23 cellular contexts compared by ENCODE assay signal in the genomic region with DNA sequence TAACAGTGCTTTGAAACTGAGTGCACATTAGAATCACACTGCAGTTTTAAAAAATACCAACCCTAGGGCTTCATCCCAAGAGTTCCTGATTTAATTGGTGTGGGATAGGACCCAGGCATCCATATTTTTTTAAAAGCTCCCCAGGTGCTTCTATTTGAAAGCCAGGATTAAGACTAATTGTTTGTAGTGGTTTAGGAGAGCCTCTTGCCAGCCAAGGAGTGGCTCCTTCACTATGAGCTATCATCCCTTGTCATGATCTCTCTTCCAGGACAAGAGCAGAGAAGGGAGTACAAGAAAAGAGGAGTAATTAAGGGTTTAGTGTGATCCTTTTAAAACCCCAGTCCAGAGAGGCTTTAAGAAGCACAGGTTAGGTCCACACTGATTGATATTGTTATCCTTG.
DNase-seq lines count a peak whose midpoint lies in the region; ATAC-seq lines count a peak whose summit lies in the region.
"Had no signal": no experiment of that assay in that cellular context is flagged by ENCODE, and none has a peak within 500 bp of the region (broad histone marks: within the 10 kb centered on the region; RNA-seq: fewer than 3 reads in every experiment).

No MANE protein-coding gene starts in this region.

- intact Hi-C loops in naive thymus-derived CD4-positive, alpha-beta T cell (cut with micrococcal nuclease): loop anchor here (5.0 to 10.0 kb wide), 3 partner anchors 85 to 358 kb away; no protein-coding TSS in a partner anchor

- H3K27me3 Mint-ChIP-seq in T-helper 17 cell: peaks cover 6% of the 10 kb centered on the region
- peaks cover 0 to 5% (median 0%) of the 10 kb centered on the region in 5 donors for H3K27me3 Mint-ChIP-seq in naive thymus-derived CD4-positive, alpha-beta T cell
- H3K27me3 Mint-ChIP-seq: B cell had no signal

- POLR2A ChIA-PET in naive thymus-derived CD4-positive, alpha-beta T cell (lab: Charles Lee): interaction anchor here (1.1 kb wide), 1 partner anchor 151 kb away, joined by 4 read pairs; no protein-coding TSS in a partner anchor

- H3K27ac Mint-ChIP-seq in T-helper 17 cell: no peak overlapping the region
- peak overlapping the region in 1 of 9 donors; percentile 19 for H3K27ac Mint-ChIP-seq in naive thymus-derived CD4-positive, alpha-beta T cell
- H3K27ac Mint-ChIP-seq: B cell; CD8-positive, alpha-beta T cell; H9 had no signal

- H3K36me3 Mint-ChIP-seq in T-helper 17 cell (ENCODE audit: low read depth): peaks cover 4% of the 10 kb centered on the region
- H3K36me3 Mint-ChIP-seq in naive thymus-derived CD4-positive, alpha-beta T cell: peaks cover 0 to 16% (median 0%) of the 10 kb centered on the region in 5 donors
- H3K36me3 Mint-ChIP-seq: CD8-positive, alpha-beta T cell had no signal

- CTCF ChIA-PET in naive thymus-derived CD4-positive, alpha-beta T cell (lab: Charles Lee): no interaction called here

- peak; percentile 38 for DNase-seq in NCI-H2029 treated with DMSO at 0.1 percent for 48 hours (lab: John Stamatoyannopoulos, UW)
- DNase-seq in NCI-H2029 (lab: John Stamatoyannopoulos, UW): no peak
- peak; percentile 87 to 88 for DNase-seq in NCI-H187 (lab: John Stamatoyannopoulos, UW)
- peak; percentile 90 for DNase-seq in NCI-H82 (lab: John Stamatoyannopoulos, UW)
- DNase-seq in T-helper 17 cell: no peak
- no peak for DNase-seq in naive thymus-derived CD4-positive, alpha-beta T cell
- DNase-seq: Caco-2; CD8-positive, alpha-beta T cell; GM23248; H9; KBM-7; MG63; NCI-H1105 treated with DMSO at 0.1 percent for 48 hours; NCI-H146; NCI-H2171; NCI-H526; Peyer's patch; SHP77 treated with DMSO at 0.1 percent for 48 hours; T-helper 1 cell had no signal

- H3K27ac ChIP-seq in naive thymus-derived CD4-positive, alpha-beta T cell (ENCODE audit: low read depth, low read length): no peak overlapping the region
- H3K27ac ChIP-seq: 22Rv1, C4-2B, GM23248, Peyer's patch had no signal

- H3K27me3 ChIP-seq in naive thymus-derived CD4-positive, alpha-beta T cell (ENCODE audit: control insufficient read depth in 2 of 2, insufficient read depth in 2 of 2, low read length in 2 of 2): no peaks in the 10 kb centered on the region
- H3K27me3 ChIP-seq: MG63, Peyer's patch had no signal

- H3K9me3 ChIP-seq in T-helper 17 cell (ENCODE audit: control insufficient read depth, low read length, poor library complexity, severe bottlenecking): no peaks in the 10 kb centered on the region
- H3K9me3 ChIP-seq in naive thymus-derived CD4-positive, alpha-beta T cell (ENCODE audit: control insufficient read depth in 2 of 3, low read length in 3 of 3): no peaks in the 10 kb centered on the region
- H3K9me3 ChIP-seq: Caco-2, MG63, Peyer's patch had no signal

- H3K9me3 Mint-ChIP-seq in naive thymus-derived CD4-positive, alpha-beta T cell: peaks cover 0 to 8% (median 0%) of the 10 kb centered on the region in 11 donors
- H3K9me3 Mint-ChIP-seq: CD8-positive, alpha-beta T cell had no signal

- H3K4me1 ChIP-seq in naive thymus-derived CD4-positive, alpha-beta T cell (ENCODE audit: control insufficient read depth in 2 of 2, insufficient read depth in 2 of 2, low read length in 2 of 2): peaks cover 12 to 30% of the 10 kb centered on the region in 2 donors
- H3K4me1 ChIP-seq: Caco-2 had no signal

- ATAC-seq in T-helper 17 cell (no peak), HG03139 (IDR thresholded peaks at IDR 0.05; ENCODE audit: unreplicated experiment) (no peak)
- ATAC-seq in naive thymus-derived CD4-positive, alpha-beta T cell: no peak
- ATAC-seq: CD8-positive, alpha-beta T cell had no signal

- no peak overlapping the region for H3K4me3 Mint-ChIP-seq in T-helper 17 cell
- no peak overlapping the region for H3K4me3 Mint-ChIP-seq in naive thymus-derived CD4-positive, alpha-beta T cell
- H3K4me3 Mint-ChIP-seq: B cell; CD8-positive, alpha-beta T cell; H9 had no signal

- no peak overlapping the region for H3K4me3 ChIP-seq in naive thymus-derived CD4-positive, alpha-beta T cell (ENCODE audit: low read length)
- H3K4me3 ChIP-seq: GM23248, MG63, Peyer's patch had no signal

- no peaks in the 10 kb centered on the region for H3K36me3 ChIP-seq in naive thymus-derived CD4-positive, alpha-beta T cell (ENCODE audit: control insufficient read depth in 2 of 3, insufficient read depth in 3 of 3, low read length in 3 of 3)
- H3K36me3 ChIP-seq: MG63, Peyer's patch had no signal

- peaks cover 37% of the 10 kb centered on the region for H3K4me1 Mint-ChIP-seq in T-helper 17 cell
- peaks cover 23 to 63% (median 53%) of the 10 kb centered on the region in 7 donors for H3K4me1 Mint-ChIP-seq in naive thymus-derived CD4-positive, alpha-beta T cell

Comparison
In these comparisons a context has a peak if more than half of its experiments do, and no peak if none do; other contexts are left out.
1. DNase-seq: peak in NCI-H2029 treated with DMSO at 0.1 percent for 48 hours (single experiment), NCI-H187 (2 of 2) and NCI-H82 (single experiment); none in NCI-H2029 (single experiment), T-helper 17 cell (0 of 3) and naive thymus-derived CD4-positive, alpha-beta T cell (0 of 9).